In the genomic region with DNA sequence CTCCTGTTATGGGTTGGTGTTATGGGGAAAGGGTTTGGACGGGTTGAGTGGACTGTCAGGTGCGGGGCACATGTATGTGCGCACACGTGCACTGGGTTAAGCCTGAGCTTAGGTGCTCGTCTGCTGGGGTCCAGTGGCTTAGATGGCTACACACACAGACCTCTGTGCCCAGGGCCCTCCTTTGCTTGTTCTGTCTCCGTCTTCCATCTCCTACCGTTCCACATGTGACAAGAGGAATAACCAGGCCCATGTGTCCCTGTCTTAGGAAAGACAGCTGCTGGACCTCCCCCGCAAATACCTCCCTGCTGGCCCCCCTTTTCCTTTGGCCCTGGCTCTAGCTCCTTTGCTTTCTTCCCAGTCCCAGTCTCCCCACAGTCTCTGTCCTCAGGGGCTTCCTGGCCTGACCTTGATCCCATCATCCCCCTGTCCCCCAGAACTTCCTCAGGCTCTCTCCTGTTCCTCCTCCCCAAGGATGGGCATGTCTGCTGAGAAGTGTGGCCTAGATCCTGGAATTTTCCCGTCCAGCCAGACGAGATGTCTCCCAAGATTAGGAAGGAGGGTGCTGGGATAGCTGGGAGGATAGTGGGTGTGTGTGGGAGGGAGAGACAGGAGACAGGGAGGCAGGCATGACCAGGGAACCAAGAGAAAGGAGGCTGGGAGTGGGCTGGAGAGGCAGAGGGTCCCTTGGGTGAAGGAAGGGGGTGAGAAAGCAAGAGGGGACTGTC, we compare ENCODE assay signal across 9 cellular contexts. TPM values are rescaled to one million over a fixed set of nuclear protein-coding genes. Genes with fewer than 3 reads are reported as not detected.
DNase-seq lines count a peak whose midpoint lies in the region; ATAC-seq and TF ChIP-seq lines count a peak whose summit lies in the region.
"Had no signal": no experiment of that assay in that cellular context is flagged by ENCODE, and none has a peak within 500 bp of the region (broad histone marks: within the 10 kb centered on the region; RNA-seq: fewer than 3 reads in every experiment).

No MANE protein-coding gene starts in this region.

- H3K4me1 ChIP-seq in Caco-2, result peaks cover 22% of the 10 kb centered on the region
- H3K4me1 ChIP-seq in hepatocyte (ENCODE audit: insufficient read depth), result peaks cover 20% of the 10 kb centered on the region
- H3K4me1 ChIP-seq in prostate gland (replicated peaks), result no peaks in the 10 kb centered on the region

- H3K4me2 ChIP-seq in hepatocyte, result peak overlapping the region; percentile 75

- ATAC-seq in GM19463 (IDR thresholded peaks at IDR 0.05; ENCODE audit: unreplicated experiment), result no peak

- H3K27ac Mint-ChIP-seq in Caco-2 (ENCODE audit: unreplicated experiment), result no peak overlapping the region

- H3K27me3 ChIP-seq in Caco-2 (replicated peaks; ENCODE audit: control insufficient read depth, insufficient read depth, low read length), result no peaks in the 10 kb centered on the region
- no peaks in the 10 kb centered on the region for H3K27me3 ChIP-seq in WERI-Rb-1 (ENCODE audit: insufficient read depth, low read depth, severe bottlenecking)
- peaks cover 15% of the 10 kb centered on the region for H3K27me3 ChIP-seq in hepatocyte
- H3K27me3 ChIP-seq in prostate gland (replicated peaks; ENCODE audit: insufficient read depth), result no peaks in the 10 kb centered on the region

- peak overlapping the region; percentile 69 for H3K4me3 Mint-ChIP-seq in Caco-2 (ENCODE audit: unreplicated experiment)

- no peaks in the 10 kb centered on the region for H3K9me3 Mint-ChIP-seq in Caco-2 (ENCODE audit: unreplicated experiment)

- H3K4me3 ChIP-seq in Caco-2 (ENCODE audit: low read depth, low read length), result no peak overlapping the region
- peak overlapping the region; percentile 25; the same call in 1 of the 2 replicates for H3K4me3 ChIP-seq in WERI-Rb-1 (ENCODE audit: low read depth, low read length)
- H3K4me3 ChIP-seq in hepatocyte, result no peak overlapping the region
- no peak overlapping the region for H3K4me3 ChIP-seq in prostate gland

- peaks cover 11% of the 10 kb centered on the region for H3K4me1 Mint-ChIP-seq in Caco-2 (ENCODE audit: low read depth, unreplicated experiment)

- TF ChIP-seq POLR2A in prostate gland (IDR thresholded peaks at IDR 0.05), result no peak

- no peak for DNase-seq in Caco-2
- DNase-seq in WERI-Rb-1, result peak; percentile 32
- no peak for DNase-seq in hepatocyte (ENCODE audit: low spot score)
- no peak for DNase-seq in prostate gland (ENCODE audit: low spot score)
- DNase-seq in foreskin melanocyte, result no peak
- no peak for DNase-seq in NCI-H146 (lab: John Stamatoyannopoulos, UW)
- DNase-seq in SHP77 (lab: John Stamatoyannopoulos, UW), result no peak

- intact Hi-C loops in Caco-2 (cut with micrococcal nuclease; ENCODE audit: unreplicated experiment), result no loop called here
- intact Hi-C loops in prostate gland (cut with DNase I), result loop anchor here (5.0 kb wide), 1 partner anchor 133 kb away; no protein-coding TSS in a partner anchor

- no peak for TF ChIP-seq CTCF in Caco-2 (IDR thresholded peaks at IDR 0.05; ENCODE audit: insufficient read depth in 1 of 2, low read depth in 1 of 2, low read length in 1 of 2, severe bottlenecking in 1 of 2, unreplicated experiment in 1 of 2)
- TF ChIP-seq CTCF in WERI-Rb-1 (IDR thresholded peaks at IDR 0.05; ENCODE audit: low read depth, low read length), result no peak
- TF ChIP-seq CTCF in hepatocyte (IDR thresholded peaks at IDR 0.05; ENCODE audit: poor library complexity), result no peak
- no peak for TF ChIP-seq CTCF in prostate gland (IDR thresholded peaks at IDR 0.05)

- no peaks in the 10 kb centered on the region for H3K27me3 Mint-ChIP-seq in Caco-2 (ENCODE audit: insufficient read depth, unreplicated experiment)

- BruUV-seq in Caco-2 (replicated peaks; lab: Mats Ljungman, UMichigan), result no TSS peak

- 82% methylated on average over 10 of the region's 10 CpGs for WGBS in hepatocyte (ENCODE audit: low lambda C conversion rate, missing lambda C conversion rate)
- WGBS in prostate gland, result 72% methylated on average over 10 of the region's 10 CpGs

- H3K79me2 ChIP-seq in hepatocyte, result no peaks in the 10 kb centered on the region

- POLR2A ChIA-PET in Caco-2 (lab: Charles Lee), result no interaction called here

- CTCF ChIA-PET in Caco-2 (lab: Charles Lee), result no interaction called here

- H3K9me2 ChIP-seq in hepatocyte (replicated peaks; ENCODE audit: insufficient read depth), result no peaks in the 10 kb centered on the region

- H3K27ac ChIP-seq in WERI-Rb-1 (peak overlapping the region; percentile 69), hepatocyte (peak overlapping the region; percentile 74), prostate gland (peak overlapping the region; percentile 44 to 51)
- H3K27ac ChIP-seq: epithelial cell of prostate had no signal

- no peaks in the 10 kb centered on the region for H3K36me3 Mint-ChIP-seq in Caco-2 (ENCODE audit: insufficient read depth, unreplicated experiment)

- H3K36me3 ChIP-seq in Caco-2 (ENCODE audit: control insufficient read depth, insufficient read depth, low read length) (peaks cover 1% of the 10 kb centered on the region), WERI-Rb-1 (peaks cover 18% of the 10 kb centered on the region), hepatocyte (replicated peaks; ENCODE audit: insufficient read depth, low read depth) (no peaks in the 10 kb centered on the region), prostate gland (no peaks in the 10 kb centered on the region)

- H4K20me1 ChIP-seq in hepatocyte (ENCODE audit: insufficient read depth, poor library complexity, severe bottlenecking), result no peaks in the 10 kb centered on the region

- H3K9me3 ChIP-seq in Caco-2 (no peaks in the 10 kb centered on the region), WERI-Rb-1 (ENCODE audit: severe bottlenecking) (no peaks in the 10 kb centered on the region), hepatocyte (ENCODE audit: low read depth) (no peaks in the 10 kb centered on the region), prostate gland (no peaks in the 10 kb centered on the region)

- no peak overlapping the region for H2AFZ ChIP-seq in hepatocyte

RNA-seq across cellular contexts. Expression of a gene that starts 0.8 kb away (rescaled TPM):
- 1.4 and 1.6 TPM in 2 replicates for total RNA-seq in Caco-2 (2022)
- 1.5 and 1.8 TPM in 2 replicates for total RNA-seq in hepatocyte
- polyA plus RNA-seq in hepatocyte, result 4.0 and 5.2 TPM in 2 replicates
- total RNA-seq in prostate gland, result not detected

RNA-seq across cellular contexts. Expression of a gene that starts 1.0 kb away (rescaled TPM):
- total RNA-seq in Caco-2 (2022) (5.5 and 6.4 TPM in 2 replicates), hepatocyte (13.6 and 15.0 TPM in 2 replicates), prostate gland (1 to 10 TPM; 2.5 to 8.0 TPM)
- 13.3 and 16.1 TPM in 2 replicates for polyA plus RNA-seq in hepatocyte

RNA-seq across cellular contexts. Expression of a gene that starts 17.3 kb away (rescaled TPM):
- 96.4 and 101 TPM in 2 replicates for total RNA-seq in Caco-2 (2022)
- 125 and 126 TPM in 2 replicates for total RNA-seq in hepatocyte
- 95.1 and 106 TPM in 2 replicates for polyA plus RNA-seq in hepatocyte
- total RNA-seq in prostate gland, result 10 to 100 TPM; 62.7 to 89.2 TPM

RNA-seq across cellular contexts. Expression of a gene that starts 17.4 kb away (rescaled TPM):
- total RNA-seq in Caco-2 (2022), result 23.0 and 28.6 TPM in 2 replicates
- total RNA-seq in hepatocyte, result 11.8 and 12.3 TPM in 2 replicates
- polyA plus RNA-seq in hepatocyte, result 11.9 and 12.8 TPM in 2 replicates
- 10 to 100 TPM in 1 of 2 donors, 1 to 10 TPM in 1; 4.9 to 47.5 TPM for total RNA-seq in prostate gland

RNA-seq across cellular contexts. Expression of a gene that starts 41.4 kb away (rescaled TPM):
- total RNA-seq in Caco-2 (2022) (6.1 and 6.7 TPM in 2 replicates), hepatocyte (12.6 and 17.7 TPM in 2 replicates), prostate gland (10 to 100 TPM; 22.0 to 71.0 TPM)
- polyA plus RNA-seq in hepatocyte, result 10.2 and 12.2 TPM in 2 replicates
